Comparison of ENCODE assay signal across 25 cellular contexts in genomic region chr13:36006347-36006746, GRCh38.
DNase-seq lines count a peak whose midpoint lies in the region; ATAC-seq and TF ChIP-seq lines count a peak whose summit lies in the region.
"Had no signal": no experiment of that assay in that cellular context is flagged by ENCODE, and none has a peak within 500 bp of the region (broad histone marks: within the 10 kb centered on the region; RNA-seq: fewer than 3 reads in every experiment).

No MANE protein-coding gene starts in this region.

- no peaks in the 10 kb centered on the region for H3K36me3 Mint-ChIP-seq in stimulated activated memory B cell treated with anti-CD40 and anti-IgM and Interleukin-4, amounts not matched to agents 10 μg/mL and 1 μg/mL and 100 μg/mL, for 72 hours
- H3K36me3 Mint-ChIP-seq: activated naive CD4-positive, alpha-beta T cell treated with anti-CD3 and anti-CD28 coated beads, Interleukin-2, amount 10 ng/mL, durations not matched to agents 7 days and 5 days; neural progenitor cell had no signal

- H3K27me3 ChIP-seq in upper lobe of left lung, result no peaks in the 10 kb centered on the region
- H3K27me3 ChIP-seq: esophagus muscularis mucosa, neural progenitor cell, tibial artery had no signal

- DNase-seq in NCI-H1105 treated with DMSO at 0.1 percent for 48 hours (lab: John Stamatoyannopoulos, UW) (peak; percentile 24), NCI-H748 treated with DMSO at 0.1 percent for 48 hours (lab: John Stamatoyannopoulos, UW) (peak; percentile 47), fibroblast of the aortic adventitia (ENCODE audit: low read depth) (peak; percentile 52), upper lobe of left lung (peak in 1 of 2 donors; percentile 56), NK-92 (lab: John Stamatoyannopoulos, UW; ENCODE audit: unreplicated experiment) (no peak)
- DNase-seq: activated naive CD4-positive, alpha-beta T cell treated with anti-CD3 and anti-CD28 coated beads, Interleukin-2, amount 10 ng/mL, durations not matched to agents 7 days and 5 days; activated T-cell treated with anti-CD3 and anti-CD28 coated beads, Interleukin-2, amount 50 U/mL, for 48 hours; aorta; Caco-2; effector CD4-positive, alpha-beta T cell; EL; left colon; mucosa of descending colon; NCI-H1417 treated with DMSO at 0.1 percent for 48 hours; NCI-H2227 treated with DMSO at 0.1 percent for 48 hours; small intestine; T1000; tibial artery had no signal

- no peak for TF ChIP-seq CTCF in fibroblast of the aortic adventitia (IDR thresholded peaks at IDR 0.05; ENCODE audit: insufficient read depth, low read length)
- no peak for TF ChIP-seq CTCF in upper lobe of left lung (IDR thresholded peaks at IDR 0.05)

- H3K9me3 Mint-ChIP-seq in stimulated activated memory B cell treated with anti-CD40 and anti-IgM and Interleukin-4, amounts not matched to agents 10 μg/mL and 1 μg/mL and 100 μg/mL, for 72 hours, result no peaks in the 10 kb centered on the region
- H3K9me3 Mint-ChIP-seq: activated naive CD4-positive, alpha-beta T cell treated with anti-CD3 and anti-CD28 coated beads, Interleukin-2, amount 10 ng/mL, durations not matched to agents 7 days and 5 days; neural progenitor cell; stimulated activated naive CD8-positive, alpha-beta T cell treated with anti-CD3 and anti-CD28 coated beads, Interleukin-15, Interleukin-2, amounts not matched to agents 100 ng/mL and 50 ng/mL, for 24 hours had no signal

- no peak for TF ChIP-seq EP300 in upper lobe of left lung (IDR thresholded peaks at IDR 0.05)

- no peaks in the 10 kb centered on the region for H3K9me3 ChIP-seq in upper lobe of left lung
- H3K9me3 ChIP-seq: Caco-2, esophagus muscularis mucosa, mucosa of descending colon, tibial artery had no signal

- no peak overlapping the region for H3K4me3 Mint-ChIP-seq in stimulated activated memory B cell treated with anti-CD40 and anti-IgM and Interleukin-4, amounts not matched to agents 10 μg/mL and 1 μg/mL and 100 μg/mL, for 72 hours
- H3K4me3 Mint-ChIP-seq: activated naive CD4-positive, alpha-beta T cell treated with anti-CD3 and anti-CD28 coated beads, Interleukin-2, amount 10 ng/mL, durations not matched to agents 7 days and 5 days; B cell; neural progenitor cell; stimulated activated naive CD8-positive, alpha-beta T cell treated with anti-CD3 and anti-CD28 coated beads, Interleukin-15, Interleukin-2, amounts not matched to agents 100 ng/mL and 50 ng/mL, for 24 hours had no signal

- no peaks in the 10 kb centered on the region for H3K4me1 ChIP-seq in upper lobe of left lung
- H3K4me1 ChIP-seq: Caco-2, esophagus muscularis mucosa, neural progenitor cell had no signal

- no peaks in the 10 kb centered on the region for H3K4me1 Mint-ChIP-seq in stimulated activated memory B cell treated with anti-CD40 and anti-IgM and Interleukin-4, amounts not matched to agents 10 μg/mL and 1 μg/mL and 100 μg/mL, for 72 hours
- H3K4me1 Mint-ChIP-seq: activated naive CD4-positive, alpha-beta T cell treated with anti-CD3 and anti-CD28 coated beads, Interleukin-2, amount 10 ng/mL, durations not matched to agents 7 days and 5 days; B cell; neural progenitor cell had no signal

- no peaks in the 10 kb centered on the region for H3K27me3 Mint-ChIP-seq in stimulated activated memory B cell treated with anti-CD40 and anti-IgM and Interleukin-4, amounts not matched to agents 10 μg/mL and 1 μg/mL and 100 μg/mL, for 72 hours
- H3K27me3 Mint-ChIP-seq: activated naive CD4-positive, alpha-beta T cell treated with anti-CD3 and anti-CD28 coated beads, Interleukin-2, amount 10 ng/mL, durations not matched to agents 7 days and 5 days; B cell; stimulated activated naive CD8-positive, alpha-beta T cell treated with anti-CD3 and anti-CD28 coated beads, Interleukin-15, Interleukin-2, amounts not matched to agents 100 ng/mL and 50 ng/mL, for 24 hours had no signal

- no peak overlapping the region for H3K27ac Mint-ChIP-seq in stimulated activated memory B cell treated with anti-CD40 and anti-IgM and Interleukin-4, amounts not matched to agents 10 μg/mL and 1 μg/mL and 100 μg/mL, for 72 hours
- H3K27ac Mint-ChIP-seq: activated naive CD4-positive, alpha-beta T cell treated with anti-CD3 and anti-CD28 coated beads, Interleukin-2, amount 10 ng/mL, durations not matched to agents 7 days and 5 days; B cell; neural progenitor cell; stimulated activated naive CD8-positive, alpha-beta T cell treated with anti-CD3 and anti-CD28 coated beads, Interleukin-15, Interleukin-2, amounts not matched to agents 100 ng/mL and 50 ng/mL, for 24 hours had no signal

- H3K27ac ChIP-seq in upper lobe of left lung, result no peak overlapping the region
- H3K27ac ChIP-seq: esophagus muscularis mucosa, neural progenitor cell, tibial artery had no signal

- no peak overlapping the region for H3K4me3 ChIP-seq in fibroblast of the aortic adventitia (ENCODE audit: low read depth, low read length)
- H3K4me3 ChIP-seq in upper lobe of left lung, result no peak overlapping the region
- H3K4me3 ChIP-seq: esophagus muscularis mucosa, mucosa of descending colon, neural progenitor cell, tibial artery had no signal

- ATAC-seq in upper lobe of left lung (ENCODE audit: low FRiP score in 2 of 2) (peak; percentile 47 to 76), HG02642 (IDR thresholded peaks at IDR 0.05; ENCODE audit: poor library complexity, unreplicated experiment) (no peak)
- no peak for ATAC-seq in stimulated activated memory B cell treated with anti-CD40 and anti-IgM and Interleukin-4, amounts not matched to agents 10 μg/mL and 1 μg/mL and 100 μg/mL, for 72 hours
- ATAC-seq: HepG2, left colon, mucosa of descending colon had no signal

- TF ChIP-seq POLR2A in upper lobe of left lung (IDR thresholded peaks at IDR 0.05), result no peak

- WGBS in upper lobe of left lung, 2 donors, result 60 to 65% methylated on average over 4 of the region's 4 CpGs

- H3K36me3 ChIP-seq in upper lobe of left lung, result no peaks in the 10 kb centered on the region
- H3K36me3 ChIP-seq: esophagus muscularis mucosa, neural progenitor cell, tibial artery had no signal

Comparison
In these comparisons a context has a peak if more than half of its experiments do, and no peak if none do; other contexts are left out.
1. ATAC-seq: peak in upper lobe of left lung (2 of 2); none in stimulated activated memory B cell treated with anti-CD40 and anti-IgM and Interleukin-4, amounts not matched to agents 10 μg/mL and 1 μg/mL and 100 μg/mL, for 72 hours (single experiment) and HG02642 (single experiment).